Comparison of ENCODE assay signal across 1 cellular context in genomic region chr17:69743091-69743490, GRCh38.
TF ChIP-seq lines count a peak whose summit lies in the region.

No MANE protein-coding gene starts in this region.

TF ChIP-seq in K562, 482 proteins besides CTCF, POLR2A, EP300 and RAD21 (continued from another document):
- TF ChIP-seq CREB3L1 (IDR thresholded peaks at IDR 0.05; ENCODE audit: borderline replicate concordance, low read depth) = no peak
- no peak for TF ChIP-seq ZNF75A (CRISPR knock-in tag; IDR thresholded peaks at IDR 0.05)
- TF ChIP-seq ZNF316 (IDR thresholded peaks at IDR 0.05) = peak; percentile 48; the same call in 1 of the 2 replicates
- TF ChIP-seq KDM1A (IDR thresholded peaks at IDR 0.05) = no peak
- TF ChIP-seq C11orf30 (IDR thresholded peaks at IDR 0.05; ENCODE audit: low read depth) = peak; percentile 39; the same call in 1 of the 2 replicates
- no peak for TF ChIP-seq ATF3 (IDR thresholded peaks at IDR 0.05)
- TF ChIP-seq ATF3 (CRISPR knock-in tag; conservative IDR thresholded peaks at IDR 0.05) = no peak
- no peak for TF ChIP-seq RBM25 (IDR thresholded peaks at IDR 0.05; ENCODE audit: low read depth, low read length, severe bottlenecking)
